ENCODE assay signal across 1 cellular context in the genomic region with DNA sequence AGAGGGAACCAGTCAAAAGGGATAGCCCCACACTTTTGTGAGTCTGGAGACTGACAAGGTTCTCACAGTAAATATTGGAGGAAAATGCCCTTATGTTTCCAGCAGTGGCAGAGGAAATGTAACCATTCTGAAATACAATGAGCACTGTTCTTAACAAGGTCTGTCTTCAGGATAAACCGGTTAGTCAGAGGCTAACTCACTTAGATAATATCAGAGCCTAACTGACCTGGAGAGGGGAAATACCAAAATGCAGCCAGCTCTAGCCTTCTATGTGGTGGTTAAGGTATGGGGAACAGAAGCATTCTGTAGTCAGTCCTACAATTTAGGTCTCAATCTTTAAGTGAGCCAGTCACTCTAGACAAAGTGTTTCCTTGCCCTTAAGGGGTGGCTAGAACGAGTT.
TF ChIP-seq lines count a peak whose summit lies in the region.

No MANE protein-coding gene starts in this region.

TF ChIP-seq in HepG2, 621 proteins besides CTCF, POLR2A, EP300 and RAD21:
- TF ChIP-seq FOXM1 (CRISPR knock-in tag; IDR thresholded peaks at IDR 0.05) (no peak), FOXA3 (CRISPR knock-in tag; IDR thresholded peaks at IDR 0.05) (no peak), RBM22 (optimal IDR thresholded peaks at IDR 0.05; ENCODE audit: low read length) (peak; percentile 54)
- TF ChIP-seq, protein P1, sequence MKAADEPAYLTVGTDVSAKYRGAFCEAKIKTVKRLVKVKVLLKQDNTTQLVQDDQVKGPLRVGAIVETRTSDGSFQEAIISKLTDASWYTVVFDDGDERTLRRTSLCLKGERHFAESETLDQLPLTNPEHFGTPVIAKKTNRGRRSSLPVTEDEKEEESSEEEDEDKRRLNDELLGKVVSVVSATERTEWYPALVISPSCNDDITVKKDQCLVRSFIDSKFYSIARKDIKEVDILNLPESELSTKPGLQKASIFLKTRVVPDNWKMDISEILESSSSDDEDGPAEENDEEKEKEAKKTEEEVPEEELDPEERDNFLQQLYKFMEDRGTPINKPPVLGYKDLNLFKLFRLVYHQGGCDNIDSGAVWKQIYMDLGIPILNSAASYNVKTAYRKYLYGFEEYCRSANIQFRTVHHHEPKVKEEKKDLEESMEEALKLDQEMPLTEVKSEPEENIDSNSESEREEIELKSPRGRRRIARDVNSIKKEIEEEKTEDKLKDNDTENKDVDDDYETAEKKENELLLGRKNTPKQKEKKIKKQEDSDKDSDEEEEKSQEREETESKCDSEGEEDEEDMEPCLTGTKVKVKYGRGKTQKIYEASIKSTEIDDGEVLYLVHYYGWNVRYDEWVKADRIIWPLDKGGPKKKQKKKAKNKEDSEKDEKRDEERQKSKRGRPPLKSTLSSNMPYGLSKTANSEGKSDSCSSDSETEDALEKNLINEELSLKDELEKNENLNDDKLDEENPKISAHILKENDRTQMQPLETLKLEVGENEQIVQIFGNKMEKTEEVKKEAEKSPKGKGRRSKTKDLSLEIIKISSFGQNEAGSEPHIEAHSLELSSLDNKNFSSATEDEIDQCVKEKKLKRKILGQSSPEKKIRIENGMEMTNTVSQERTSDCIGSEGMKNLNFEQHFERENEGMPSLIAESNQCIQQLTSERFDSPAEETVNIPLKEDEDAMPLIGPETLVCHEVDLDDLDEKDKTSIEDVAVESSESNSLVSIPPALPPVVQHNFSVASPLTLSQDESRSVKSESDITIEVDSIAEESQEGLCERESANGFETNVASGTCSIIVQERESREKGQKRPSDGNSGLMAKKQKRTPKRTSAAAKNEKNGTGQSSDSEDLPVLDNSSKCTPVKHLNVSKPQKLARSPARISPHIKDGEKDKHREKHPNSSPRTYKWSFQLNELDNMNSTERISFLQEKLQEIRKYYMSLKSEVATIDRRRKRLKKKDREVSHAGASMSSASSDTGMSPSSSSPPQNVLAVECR (CRISPR knock-in tag; IDR thresholded peaks at IDR 0.05; ENCODE audit: borderline replicate concordance) = no peak
TF ChIP-seq in HepG2: peak in this region for 1.
